9 cellular contexts compared by ENCODE assay signal in genomic region chr15:89171136-89172072, GRCh38. TPM values are rescaled to one million over a fixed set of nuclear protein-coding genes. Genes with fewer than 3 reads are reported as not detected.
DNase-seq lines count a peak whose midpoint lies in the region; ATAC-seq and TF ChIP-seq lines count a peak whose summit lies in the region.
"Had no signal": no experiment of that assay in that cellular context is flagged by ENCODE, and none has a peak within 500 bp of the region (broad histone marks: within the 10 kb centered on the region; RNA-seq: fewer than 3 reads in every experiment).

No MANE protein-coding gene starts in this region.

- H3K4me1 ChIP-seq in OCI-LY1 (ENCODE audit: insufficient read depth, low read length, severe bottlenecking) (no peaks in the 10 kb centered on the region), ascending aorta (peaks cover 6 to 39% of the 10 kb centered on the region in 2 donors)
- H3K4me1 ChIP-seq: parathyroid adenoma had no signal

- H2AFZ ChIP-seq in OCI-LY1 (ENCODE audit: low read length): no peak overlapping the region
- H2AFZ ChIP-seq: parathyroid adenoma had no signal

- H3K27me3 ChIP-seq in OCI-LY1 (ENCODE audit: insufficient read depth, low read length): no peaks in the 10 kb centered on the region
- H3K27me3 ChIP-seq in ascending aorta: no peaks in the 10 kb centered on the region

- no peaks in the 10 kb centered on the region for H3K9me2 ChIP-seq in OCI-LY1 (ENCODE audit: low read depth, low read length)

- H3K9me3 ChIP-seq in OCI-LY1 (ENCODE audit: low read length) (no peaks in the 10 kb centered on the region), ascending aorta (no peaks in the 10 kb centered on the region)

- H3K9ac ChIP-seq in OCI-LY1 (ENCODE audit: low read length): no peak overlapping the region
- H3K9ac ChIP-seq: parathyroid adenoma had no signal

- H3K4me3 ChIP-seq in GM12875 (ENCODE audit: low read depth, low read length) (no peak overlapping the region), OCI-LY1 (ENCODE audit: low read depth, low read length, poor library complexity, severe bottlenecking) (no peak overlapping the region), ascending aorta (no peak overlapping the region)

- DNase-seq in ascending aorta (ENCODE audit: low spot score in 2 of 2) (peak in 1 of 2 donors; percentile 61), iPS-NIHi7 (ENCODE audit: extremely low spot score) (peak; percentile 82), ureter (ENCODE audit: low spot score) (no peak)
- DNase-seq in stimulated activated CD8-positive, alpha-beta memory T cell treated with anti-CD3 and anti-CD28 coated beads, Interleukin-4, amount 100 ng/mL, for 48 hours: peak; percentile 69

- ATAC-seq in GM18858 (IDR thresholded peaks at IDR 0.05; ENCODE audit: unreplicated experiment): no peak

- H3K36me3 ChIP-seq in OCI-LY1 (ENCODE audit: insufficient read depth, low read length) (peaks cover 7% of the 10 kb centered on the region; the same call in 1 of the 2 replicates), ascending aorta (peaks cover 4 to 15% of the 10 kb centered on the region in 2 donors)

- no peak overlapping the region for H3K27ac ChIP-seq in C4-2B
- no peak overlapping the region for H3K27ac ChIP-seq in OCI-LY1 (ENCODE audit: low read depth, low read length, poor library complexity, severe bottlenecking)
- H3K27ac ChIP-seq in ascending aorta: peak overlapping the region; percentile 7 to 17
- H3K27ac ChIP-seq: parathyroid adenoma had no signal

- H4K20me1 ChIP-seq in OCI-LY1 (ENCODE audit: insufficient read depth, low read length): no peaks in the 10 kb centered on the region

- no peaks in the 10 kb centered on the region for H3F3A ChIP-seq in OCI-LY1 (ENCODE audit: insufficient read depth, low read length)

- peak; percentile 84 for TF ChIP-seq CTCF in C4-2B (conservative IDR thresholded peaks at IDR 0.05)
- TF ChIP-seq CTCF in GM12875 (IDR thresholded peaks at IDR 0.05; ENCODE audit: borderline replicate concordance, insufficient read depth, low read depth, low read length): peak; percentile 73
- TF ChIP-seq CTCF in OCI-LY1 (IDR thresholded peaks at IDR 0.05; ENCODE audit: low read length): peak; percentile 88
- peak; percentile 51 to 72 (median 60) for TF ChIP-seq CTCF in ascending aorta (IDR thresholded peaks at IDR 0.05)

- intact Hi-C loops in ascending aorta (cut with DNase I): loop anchor here (10.0 kb wide), 1 partner anchor 517 kb away; no protein-coding TSS in a partner anchor

- no peaks in the 10 kb centered on the region for H3K79me2 ChIP-seq in OCI-LY1 (ENCODE audit: insufficient read depth, low read length)
- H3K79me2 ChIP-seq: parathyroid adenoma had no signal

- H3K4me2 ChIP-seq in OCI-LY1 (ENCODE audit: low read length): no peak overlapping the region

RNA-seq across cellular contexts. Expression of gene RLBP1, which starts 50.0 kb away (rescaled TPM):
- total RNA-seq in ascending aorta: not detected
- total RNA-seq in ureter: not detected

Comparison
In these comparisons a context has a peak if more than half of its experiments do, and no peak if none do; other contexts are left out.
1. H3K27ac ChIP-seq: peak in ascending aorta (2 of 2); none in C4-2B (single experiment) and OCI-LY1 (single experiment).
2. Peak in every context shown above with its lines, with median percentiles within 50 percentile points of each other: CTCF ChIP-seq.